ENCODE assay signal across 23 cellular contexts in the genomic region with DNA sequence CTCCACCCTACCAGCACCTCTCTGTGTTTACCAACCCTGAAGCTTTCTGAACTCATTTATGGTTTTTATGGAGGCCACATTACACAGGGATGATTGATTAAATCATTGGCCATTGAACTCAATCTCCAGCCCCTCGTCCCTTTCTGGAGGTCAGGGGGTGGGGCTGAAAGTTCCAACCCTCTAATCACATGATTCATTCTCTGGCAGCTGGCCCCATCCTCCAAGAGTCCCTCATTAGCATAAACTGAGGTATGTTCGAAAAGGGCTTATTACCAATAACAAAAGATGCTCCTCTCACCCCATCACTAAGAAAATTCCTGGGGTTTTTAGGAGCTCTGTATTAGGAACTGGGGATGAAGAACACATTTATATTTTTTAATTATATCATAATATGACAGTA.
"Had no signal": no experiment of that assay in that cellular context is flagged by ENCODE, and none has a peak within 500 bp of the region (broad histone marks: within the 10 kb centered on the region; RNA-seq: fewer than 3 reads in every experiment).

No MANE protein-coding gene starts in this region.

- H3K4me3 Mint-ChIP-seq: activated CD8-positive, alpha-beta T cell treated with anti-CD3 and anti-CD28 coated beads for 36 hours; activated naive CD8-positive, alpha-beta T cell treated with anti-CD3 and anti-CD28 coated beads, Interleukin-2, amount 10 ng/mL, durations not matched to agents 7 days and 5 days had no signal

- ATAC-seq: activated CD4-positive, CD25-positive, alpha-beta regulatory T cell treated with anti-CD3 and anti-CD28 coated beads, Interleukin-2, amount 50 U/mL, for 24 hours; activated CD8-positive, alpha-beta T cell treated with anti-CD3 and anti-CD28 coated beads for 36 hours had no signal

- H3K9me3 ChIP-seq: adrenal gland, Peyer's patch, SJCRH30, SK-N-SH had no signal

- H3K27me3 Mint-ChIP-seq: activated CD8-positive, alpha-beta T cell treated with anti-CD3 and anti-CD28 coated beads for 36 hours; activated naive CD8-positive, alpha-beta T cell treated with anti-CD3 and anti-CD28 coated beads, Interleukin-2, amount 10 ng/mL, durations not matched to agents 7 days and 5 days had no signal

- H3K4me1 ChIP-seq: adrenal gland, Peyer's patch, SJCRH30 had no signal

- H3K27me3 ChIP-seq: adrenal gland, Peyer's patch, SJCRH30 had no signal

- H3K27ac Mint-ChIP-seq: activated CD8-positive, alpha-beta T cell treated with anti-CD3 and anti-CD28 coated beads for 36 hours; activated naive CD8-positive, alpha-beta T cell treated with anti-CD3 and anti-CD28 coated beads, Interleukin-2, amount 10 ng/mL, durations not matched to agents 7 days and 5 days had no signal

- DNase-seq: activated CD4-positive, alpha-beta T cell treated with anti-CD3 and anti-CD28 coated beads for 4 hours; activated CD8-positive, alpha-beta memory T cell treated with anti-CD3 and anti-CD28 coated beads, Interleukin-2, amount 50 U/mL, for 48 hours; activated CD8-positive, alpha-beta T cell treated with anti-CD3 and anti-CD28 coated beads for 36 hours; activated naive CD4-positive, alpha-beta T cell treated with anti-CD3 and anti-CD28 coated beads, Interleukin-2, amount 50 U/mL, for 16 hours; activated naive CD8-positive, alpha-beta T cell treated with anti-CD3 and anti-CD28 coated beads, Interleukin-2, amount 10 ng/mL, durations not matched to agents 7 days and 5 days; activated T-cell treated with anti-CD3 and anti-CD28 coated beads, Interleukin-2, amount 50 U/mL, for 1 hour; caudate nucleus; MM.1S; NCI-H1105; NCI-H1436; NCI-H1694 treated with DMSO at 0.1 percent for 48 hours; NCI-H2081; NCI-H524; NCI-H82; Peyer's patch; Right ventricle myocardium superior; SJCRH30; SK-N-SH; T-helper 1 cell; WERI-Rb-1 had no signal

- H3K27ac ChIP-seq: adrenal gland, Peyer's patch, RWPE1, SJCRH30, WERI-Rb-1 had no signal

- H3K9ac ChIP-seq: SK-N-SH had no signal

- H3K9me3 Mint-ChIP-seq: activated CD8-positive, alpha-beta T cell treated with anti-CD3 and anti-CD28 coated beads for 36 hours; activated naive CD8-positive, alpha-beta T cell treated with anti-CD3 and anti-CD28 coated beads, Interleukin-2, amount 10 ng/mL, durations not matched to agents 7 days and 5 days had no signal

- H3K4me2 ChIP-seq: SK-N-SH had no signal
